8 cellular contexts compared by ENCODE assay signal in the genomic region with DNA sequence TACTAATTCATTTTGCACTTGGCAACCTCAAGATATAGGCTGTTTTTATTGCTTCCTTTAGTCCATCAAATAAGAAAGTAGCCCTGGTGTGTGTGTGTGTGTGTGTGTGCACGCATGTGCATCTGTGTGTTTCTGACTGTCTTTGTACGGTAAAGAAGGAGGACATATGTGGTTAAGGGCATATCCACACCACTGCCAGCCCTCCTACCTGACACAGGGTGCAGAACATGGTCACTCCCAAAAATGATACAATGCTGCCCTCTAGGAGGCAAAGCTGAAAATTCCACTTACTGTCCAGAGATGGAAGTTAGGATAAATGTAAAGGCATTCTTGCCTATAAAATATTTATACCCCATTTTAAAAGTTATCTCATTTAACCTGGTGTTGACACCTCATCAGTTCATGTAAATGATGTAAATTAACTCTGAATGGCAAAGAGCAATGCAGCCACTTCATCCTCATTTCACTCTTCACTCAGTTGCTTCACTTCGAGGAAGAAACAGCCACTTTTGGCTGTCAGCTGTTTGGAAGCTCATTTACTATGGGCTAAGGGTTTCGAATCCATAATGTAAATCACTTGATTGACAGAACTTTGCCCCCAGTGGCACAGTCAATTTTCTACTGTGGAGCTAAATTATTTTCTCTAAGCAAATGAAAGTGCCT.
DNase-seq lines count a peak whose midpoint lies in the region; ATAC-seq and TF ChIP-seq lines count a peak whose summit lies in the region.

No MANE protein-coding gene starts in this region.

- peak; percentile 82 for TF ChIP-seq CTCF in hepatocyte (IDR thresholded peaks at IDR 0.05; ENCODE audit: poor library complexity)

- no peak overlapping the region for H3K4me3 ChIP-seq in hepatocyte

- H3K27me3 ChIP-seq in hepatocyte, result no peaks in the 10 kb centered on the region

- H2AFZ ChIP-seq in hepatocyte, result no peak overlapping the region

- no peaks in the 10 kb centered on the region for H3K36me3 ChIP-seq in hepatocyte (replicated peaks; ENCODE audit: insufficient read depth, low read depth)

- WGBS in hepatocyte (ENCODE audit: low lambda C conversion rate, missing lambda C conversion rate), result 25% methylated on average over 4 of the region's 4 CpGs

- intact Hi-C loops in posterior vena cava (cut with DNase I), result no loop called here

- H4K20me1 ChIP-seq in hepatocyte (ENCODE audit: insufficient read depth, poor library complexity, severe bottlenecking), result no peaks in the 10 kb centered on the region

- no peaks in the 10 kb centered on the region for H3K79me2 ChIP-seq in hepatocyte

- no peaks in the 10 kb centered on the region for H3K4me1 ChIP-seq in hepatocyte (ENCODE audit: insufficient read depth)

- H3K9me3 ChIP-seq in hepatocyte (ENCODE audit: low read depth), result no peaks in the 10 kb centered on the region

- peak; percentile 67 for ATAC-seq in GM18858 (IDR thresholded peaks at IDR 0.05; ENCODE audit: unreplicated experiment)
- peak; percentile 58 for ATAC-seq in HG03196 (IDR thresholded peaks at IDR 0.05; ENCODE audit: unreplicated experiment)
- peak; percentile 52 for ATAC-seq in stimulated activated naive CD8-positive, alpha-beta T cell treated with anti-CD3 and anti-CD28 coated beads, Interleukin-15, Interleukin-2, amounts not matched to agents 100 U/mL and 50 U/mL, for 24 hours

- H3K9me2 ChIP-seq in hepatocyte (replicated peaks; ENCODE audit: insufficient read depth), result no peaks in the 10 kb centered on the region

- H3K27ac ChIP-seq in hepatocyte, result no peak overlapping the region

- no peak overlapping the region for H3K4me2 ChIP-seq in hepatocyte

- DNase-seq in COLO829 (ENCODE audit: low spot score) (peak; percentile 72), NCI-H2196 treated with DMSO at 0.1 percent for 48 hours (lab: John Stamatoyannopoulos, UW; ENCODE audit: unreplicated experiment) (peak; percentile 54), amniotic stem cell (lab: John Stamatoyannopoulos, UW) (peak; percentile 6), hepatocyte (ENCODE audit: low spot score) (peak; percentile 75), posterior vena cava (ENCODE audit: low spot score) (no peak)
- DNase-seq in stimulated activated naive CD8-positive, alpha-beta T cell treated with anti-CD3 and anti-CD28 coated beads, Interleukin-15, Interleukin-2, amounts not matched to agents 100 U/mL and 50 U/mL, for 24 hours, result peak; percentile 7
